ENCODE assay signal across 18 cellular contexts in genomic region chr4:110472583-110473329, GRCh38. TPM values are rescaled to one million over a fixed set of nuclear protein-coding genes. Genes with fewer than 3 reads are reported as not detected.
"Had no signal": no experiment of that assay in that cellular context is flagged by ENCODE, and none has a peak within 500 bp of the region (broad histone marks: within the 10 kb centered on the region; RNA-seq: fewer than 3 reads in every experiment).

No MANE protein-coding gene starts in this region.

- H3K27ac Mint-ChIP-seq: activated CD8-positive, alpha-beta memory T cell treated with anti-CD3 and anti-CD28 coated beads, Interleukin-2, amount 10 ng/mL, durations not matched to agents 7 days and 5 days; activated naive CD8-positive, alpha-beta T cell; natural killer cell treated with Interleukin-12 subunit alpha and Interleukin-12 subunit beta and Interleukin-15 and Interleukin-18, amount 100 ng/mL, for 72 hours; stimulated activated naive CD8-positive, alpha-beta T cell treated with anti-CD3 and anti-CD28 coated beads, Interleukin-15, Interleukin-2, amounts not matched to agents 100 ng/mL and 50 ng/mL, for 24 hours had no signal

- H3K36me3 Mint-ChIP-seq: activated CD8-positive, alpha-beta memory T cell treated with anti-CD3 and anti-CD28 coated beads, Interleukin-2, amount 10 ng/mL, durations not matched to agents 7 days and 5 days had no signal

- H3K4me1 ChIP-seq: prostate gland, testis had no signal

- H3K9me3 ChIP-seq: prostate gland, testis had no signal

- H3K27ac ChIP-seq: brain microvascular endothelial cell, prostate gland, testis had no signal

- H3K27me3 ChIP-seq: brain microvascular endothelial cell, testis had no signal

- H3K4me1 Mint-ChIP-seq: activated CD8-positive, alpha-beta memory T cell treated with anti-CD3 and anti-CD28 coated beads, Interleukin-2, amount 10 ng/mL, durations not matched to agents 7 days and 5 days had no signal

- DNase-seq: activated CD4-positive, alpha-beta T cell treated with anti-CD3 and anti-CD28 coated beads, Interleukin-2, amount 50 U/mL, for 48 hours; activated CD8-positive, alpha-beta memory T cell treated with anti-CD3 and anti-CD28 coated beads, Interleukin-2, amount 10 ng/mL, durations not matched to agents 7 days and 5 days; activated effector memory CD4-positive, alpha-beta T cell treated with anti-CD3 and anti-CD28 coated beads, Interleukin-2, amount 50 U/mL, for 16 hours; activated T-cell treated with anti-CD3 and anti-CD28 coated beads, Interleukin-2, amount 50 U/mL, for 4 hours; amygdala; brain microvascular endothelial cell; dermis blood vessel endothelial cell; occipital lobe; stimulated activated CD4-positive, alpha-beta T cell treated with anti-CD3 and anti-CD28 coated beads, Interleukin-12 subunit alpha, Interleukin-12 subunit beta, amount 100 ng/mL, for 4 hours; stimulated activated CD4-positive, alpha-beta T cell treated with anti-CD3 and anti-CD28 coated beads, Interleukin-2, amount 100 ng/mL, for 48 hours; testis had no signal

- H3K36me3 ChIP-seq: brain microvascular endothelial cell, prostate gland had no signal

- ATAC-seq: activated CD4-positive, CD25-positive, alpha-beta regulatory T cell treated with anti-CD3 and anti-CD28 coated beads, Interleukin-2, amount 50 U/mL, for 24 hours; activated CD8-positive, alpha-beta memory T cell treated with anti-CD3 and anti-CD28 coated beads, Interleukin-2, amount 10 ng/mL, durations not matched to agents 7 days and 5 days; activated T-cell treated with anti-CD3 and anti-CD28 coated beads, Interleukin-2, amount 50 U/mL, for 4 hours; esophagus mucosa; natural killer cell treated with Interleukin-12 subunit alpha and Interleukin-12 subunit beta and Interleukin-15 and Interleukin-18, amount 100 ng/mL, for 72 hours had no signal

- H3K4me3 Mint-ChIP-seq: activated CD8-positive, alpha-beta memory T cell treated with anti-CD3 and anti-CD28 coated beads, Interleukin-2, amount 10 ng/mL, durations not matched to agents 7 days and 5 days; activated naive CD8-positive, alpha-beta T cell; activated T-cell treated with anti-CD3 and anti-CD28 coated beads, Interleukin-2, amount 50 U/mL, for 4 hours; natural killer cell treated with Interleukin-12 subunit alpha and Interleukin-12 subunit beta and Interleukin-15 and Interleukin-18, amount 100 ng/mL, for 72 hours; stimulated activated naive CD8-positive, alpha-beta T cell treated with anti-CD3 and anti-CD28 coated beads, Interleukin-15, Interleukin-2, amounts not matched to agents 100 ng/mL and 50 ng/mL, for 24 hours had no signal

- H3K4me3 ChIP-seq: lung, prostate gland, testis had no signal

RNA-seq across cellular contexts. Expression of gene ENPEP, which starts 3.2 kb away (rescaled TPM):
- total RNA-seq: activated T-cell treated with anti-CD3 and anti-CD28 coated beads, Interleukin-2, amount 50 U/mL, for 4 hours had no signal
